Comparison of ENCODE assay signal across 19 cellular contexts in the genomic region with DNA sequence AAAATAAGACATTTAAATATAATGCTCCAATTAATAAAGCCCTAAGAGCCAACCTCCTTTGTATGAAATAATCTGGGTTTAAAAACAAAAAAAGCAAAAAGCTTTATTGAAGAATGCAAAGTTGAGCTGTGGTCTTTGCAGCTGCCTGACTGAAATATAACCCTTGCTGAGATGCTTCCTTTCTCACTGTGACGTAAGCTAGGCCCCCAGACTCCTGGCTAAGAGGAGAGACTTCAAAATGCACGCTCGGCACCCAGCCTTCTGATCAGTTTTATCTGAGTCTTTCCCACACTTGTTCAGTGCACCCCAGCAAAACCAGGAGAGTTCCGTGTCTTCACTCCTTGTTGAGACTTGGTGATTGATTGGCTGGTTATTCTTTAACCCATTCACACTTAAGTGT.
"Had no signal": no experiment of that assay in that cellular context is flagged by ENCODE, and none has a peak within 500 bp of the region (broad histone marks: within the 10 kb centered on the region; RNA-seq: fewer than 3 reads in every experiment).

No MANE protein-coding gene starts in this region.

- H3K4me1 Mint-ChIP-seq: activated CD4-positive, alpha-beta memory T cell treated with anti-CD3 and anti-CD28 coated beads, Interleukin-2, amount 10 ng/mL, durations not matched to agents 7 days and 5 days; activated naive CD4-positive, alpha-beta T cell treated with anti-CD3 and anti-CD28 coated beads, Interleukin-2, amount 50 U/mL, for 24 hours had no signal

- H3K4me3 Mint-ChIP-seq: activated CD4-positive, alpha-beta memory T cell treated with anti-CD3 and anti-CD28 coated beads, Interleukin-2, amount 10 ng/mL, durations not matched to agents 7 days and 5 days; activated naive CD4-positive, alpha-beta T cell treated with anti-CD3 and anti-CD28 coated beads, Interleukin-2, amount 50 U/mL, for 24 hours; activated T-cell treated with anti-CD3 and anti-CD28 coated beads, Interleukin-2, amount 50 U/mL, for 4 hours; natural killer cell treated with Interleukin-12 subunit alpha and Interleukin-12 subunit beta and Interleukin-15 and Interleukin-18, amount 100 ng/mL, for 72 hours; T-cell had no signal

- H3K27me3 ChIP-seq: adrenal gland, cardiac muscle cell, sigmoid colon, spleen, stomach, testis, upper lobe of left lung had no signal

- H3K9me3 Mint-ChIP-seq: activated CD4-positive, alpha-beta memory T cell treated with anti-CD3 and anti-CD28 coated beads, Interleukin-2, amount 10 ng/mL, durations not matched to agents 7 days and 5 days; activated naive CD4-positive, alpha-beta T cell treated with anti-CD3 and anti-CD28 coated beads, Interleukin-2, amount 50 U/mL, for 24 hours; activated T-cell treated with anti-CD3 and anti-CD28 coated beads, Interleukin-2, amount 50 U/mL, for 4 hours; natural killer cell treated with Interleukin-12 subunit alpha and Interleukin-12 subunit beta and Interleukin-15 and Interleukin-18, amount 100 ng/mL, for 72 hours; T-cell had no signal

- H3K27me3 Mint-ChIP-seq: activated CD4-positive, alpha-beta memory T cell treated with anti-CD3 and anti-CD28 coated beads, Interleukin-2, amount 10 ng/mL, durations not matched to agents 7 days and 5 days had no signal

- H3K4me1 ChIP-seq: adrenal gland, gastroesophageal sphincter, testis, upper lobe of left lung had no signal

- H3K27ac ChIP-seq: adrenal gland, cardiac muscle cell, gastroesophageal sphincter, psoas muscle, sigmoid colon, stomach, testis, upper lobe of left lung had no signal

- ATAC-seq: activated T-cell treated with anti-CD3 and anti-CD28 coated beads, Interleukin-2, amount 50 U/mL, for 4 hours; gastroesophageal sphincter; natural killer cell treated with Interleukin-12 subunit alpha and Interleukin-12 subunit beta and Interleukin-15 and Interleukin-18, amount 100 ng/mL, for 72 hours; psoas muscle; T-cell had no signal

- H3K27ac Mint-ChIP-seq: activated CD4-positive, alpha-beta memory T cell treated with anti-CD3 and anti-CD28 coated beads, Interleukin-2, amount 10 ng/mL, durations not matched to agents 7 days and 5 days; activated naive CD4-positive, alpha-beta T cell treated with anti-CD3 and anti-CD28 coated beads, Interleukin-2, amount 50 U/mL, for 24 hours; natural killer cell treated with Interleukin-12 subunit alpha and Interleukin-12 subunit beta and Interleukin-15 and Interleukin-18, amount 100 ng/mL, for 72 hours; T-cell had no signal

- H3K9me3 ChIP-seq: adrenal gland, gastroesophageal sphincter, psoas muscle, sigmoid colon, spleen, stomach, testis, upper lobe of left lung had no signal

- H3K36me3 Mint-ChIP-seq: activated naive CD4-positive, alpha-beta T cell treated with anti-CD3 and anti-CD28 coated beads, Interleukin-2, amount 50 U/mL, for 24 hours; natural killer cell treated with Interleukin-12 subunit alpha and Interleukin-12 subunit beta and Interleukin-15 and Interleukin-18, amount 100 ng/mL, for 72 hours; T-cell had no signal

- H3K4me3 ChIP-seq: adrenal gland, cardiac muscle cell, gastroesophageal sphincter, psoas muscle, sigmoid colon, spleen, stomach, testis, upper lobe of left lung had no signal

- DNase-seq: activated CD4-positive, alpha-beta memory T cell treated with anti-CD3 and anti-CD28 coated beads, Interleukin-2, amount 10 ng/mL, durations not matched to agents 7 days and 5 days; activated CD4-positive, alpha-beta T cell treated with anti-CD3 and anti-CD28 coated beads for 1 hour; activated effector memory CD4-positive, alpha-beta T cell treated with anti-CD3 and anti-CD28 coated beads, Interleukin-2, amount 50 U/mL, for 16 hours; activated T-cell treated with anti-CD3 and anti-CD28 coated beads, Interleukin-2, amount 50 U/mL, for 4 hours; adrenal gland; islet precursor cell; mesendoderm; psoas muscle; sigmoid colon; stomach; T-cell; T-helper 9 cell; testis; upper lobe of left lung had no signal
